In genomic region chr14:22488522-22489246, GRCh38 we compare ENCODE assay signal across 11 cellular contexts.
A peak's percentile ranks its signal among the peaks of the same experiment; 100 is the strongest.
DNase-seq lines count a peak whose midpoint lies in the region; ATAC-seq lines count a peak whose summit lies in the region.
"Had no signal": no experiment of that assay in that cellular context is flagged by ENCODE, and none has a peak within 500 bp of the region (broad histone marks: within the 10 kb centered on the region; RNA-seq: fewer than 3 reads in every experiment).

No MANE protein-coding gene starts in this region.

- no peaks in the 10 kb centered on the region for H3K9me3 Mint-ChIP-seq in activated naive CD4-positive, alpha-beta T cell treated with anti-CD3 and anti-CD28 coated beads for 36 hours
- no peaks in the 10 kb centered on the region for H3K9me3 Mint-ChIP-seq in activated CD4-positive, alpha-beta memory T cell treated with anti-CD3 and anti-CD28 coated beads for 36 hours
- no peaks in the 10 kb centered on the region for H3K9me3 Mint-ChIP-seq in stimulated activated memory B cell treated with anti-CD40 and anti-IgM and Interleukin-4, amounts not matched to agents 10 μg/mL and 1 μg/mL and 100 μg/mL, for 72 hours
- H3K9me3 Mint-ChIP-seq: endodermal cell had no signal

- intact Hi-C loops in activated naive CD4-positive, alpha-beta T cell treated with anti-CD3 and anti-CD28 coated beads for 36 hours (cut with micrococcal nuclease): no loop called here
- intact Hi-C loops in activated CD4-positive, alpha-beta memory T cell treated with anti-CD3 and anti-CD28 coated beads for 36 hours (cut with micrococcal nuclease): no loop called here

- DNase-seq in activated naive CD4-positive, alpha-beta T cell treated with anti-CD3 and anti-CD28 coated beads for 36 hours: no peak
- no peak for DNase-seq in activated naive CD4-positive, alpha-beta T cell treated with Interleukin-2 at 50 U/mL for 16 hours
- no peak for DNase-seq in activated CD4-positive, alpha-beta memory T cell treated with anti-CD3 and anti-CD28 coated beads for 36 hours
- no peak for DNase-seq in NCI-H1105 treated with DMSO at 0.1 percent for 48 hours (lab: John Stamatoyannopoulos, UW)
- DNase-seq: NCI-H1694 treated with DMSO at 0.1 percent for 48 hours, nucleus accumbens had no signal

- peak; percentile 30 for ATAC-seq in GM21723 (IDR thresholded peaks at IDR 0.05; ENCODE audit: unreplicated experiment)
- peak; percentile 67 for ATAC-seq in stimulated activated memory B cell treated with anti-CD40 and anti-IgM and Interleukin-4, amounts not matched to agents 10 μg/mL and 1 μg/mL and 100 μg/mL, for 72 hours
- no peak for ATAC-seq in HG03097 (IDR thresholded peaks at IDR 0.05; ENCODE audit: low FRiP score, unreplicated experiment)
- ATAC-seq in HG02981 (IDR thresholded peaks at IDR 0.05; ENCODE audit: unreplicated experiment): no peak

- H3K27ac Mint-ChIP-seq in activated naive CD4-positive, alpha-beta T cell treated with anti-CD3 and anti-CD28 coated beads for 36 hours: peak overlapping the region; percentile 98
- peak overlapping the region; percentile 98 for H3K27ac Mint-ChIP-seq in activated CD4-positive, alpha-beta memory T cell treated with anti-CD3 and anti-CD28 coated beads for 36 hours
- H3K27ac Mint-ChIP-seq in stimulated activated memory B cell treated with anti-CD40 and anti-IgM and Interleukin-4, amounts not matched to agents 10 μg/mL and 1 μg/mL and 100 μg/mL, for 72 hours: peak overlapping the region; percentile 98
- H3K27ac Mint-ChIP-seq: endodermal cell had no signal

- no peaks in the 10 kb centered on the region for H3K27me3 Mint-ChIP-seq in activated naive CD4-positive, alpha-beta T cell treated with anti-CD3 and anti-CD28 coated beads for 36 hours (ENCODE audit: low read depth)
- no peaks in the 10 kb centered on the region for H3K27me3 Mint-ChIP-seq in activated CD4-positive, alpha-beta memory T cell treated with anti-CD3 and anti-CD28 coated beads for 36 hours
- no peaks in the 10 kb centered on the region for H3K27me3 Mint-ChIP-seq in stimulated activated memory B cell treated with anti-CD40 and anti-IgM and Interleukin-4, amounts not matched to agents 10 μg/mL and 1 μg/mL and 100 μg/mL, for 72 hours

- POLR2A ChIA-PET in activated CD4-positive, alpha-beta memory T cell treated with anti-CD3 and anti-CD28 coated beads for 36 hours (lab: Charles Lee): interaction anchor here (1.1 to 29.3 kb wide), 5 partner anchors 9 to 73 kb away, joined by 3 to 639 read pairs (median 4); no protein-coding TSS in a partner anchor

- CTCF ChIA-PET in activated naive CD4-positive, alpha-beta T cell treated with anti-CD3 and anti-CD28 coated beads for 36 hours (lab: Charles Lee): interaction anchor here (1.4 kb wide), 1 partner anchor 82 kb away, joined by 4 read pairs; no protein-coding TSS in a partner anchor
- CTCF ChIA-PET in activated CD4-positive, alpha-beta memory T cell treated with anti-CD3 and anti-CD28 coated beads for 36 hours (lab: Charles Lee): interaction anchor here (0.8 kb wide), 1 partner anchor 82 kb away, joined by 3 read pairs; no protein-coding TSS in a partner anchor

- H3K4me3 Mint-ChIP-seq in activated naive CD4-positive, alpha-beta T cell treated with anti-CD3 and anti-CD28 coated beads for 36 hours: peak overlapping the region; percentile 87
- H3K4me3 Mint-ChIP-seq in activated CD4-positive, alpha-beta memory T cell treated with anti-CD3 and anti-CD28 coated beads for 36 hours: peak overlapping the region; percentile 87
- peak overlapping the region; percentile 45 for H3K4me3 Mint-ChIP-seq in stimulated activated memory B cell treated with anti-CD40 and anti-IgM and Interleukin-4, amounts not matched to agents 10 μg/mL and 1 μg/mL and 100 μg/mL, for 72 hours
- H3K4me3 Mint-ChIP-seq: endodermal cell had no signal

- peaks cover 81% of the 10 kb centered on the region for H3K36me3 Mint-ChIP-seq in activated naive CD4-positive, alpha-beta T cell treated with anti-CD3 and anti-CD28 coated beads for 36 hours (ENCODE audit: low read depth)
- H3K36me3 Mint-ChIP-seq in activated CD4-positive, alpha-beta memory T cell treated with anti-CD3 and anti-CD28 coated beads for 36 hours: peaks cover 77% of the 10 kb centered on the region
- no peaks in the 10 kb centered on the region for H3K36me3 Mint-ChIP-seq in stimulated activated memory B cell treated with anti-CD40 and anti-IgM and Interleukin-4, amounts not matched to agents 10 μg/mL and 1 μg/mL and 100 μg/mL, for 72 hours

- H3K4me1 Mint-ChIP-seq in activated naive CD4-positive, alpha-beta T cell treated with anti-CD3 and anti-CD28 coated beads for 36 hours (ENCODE audit: low read depth): peaks cover 12% of the 10 kb centered on the region
- peaks cover 2% of the 10 kb centered on the region for H3K4me1 Mint-ChIP-seq in activated CD4-positive, alpha-beta memory T cell treated with anti-CD3 and anti-CD28 coated beads for 36 hours (ENCODE audit: low read depth)
- H3K4me1 Mint-ChIP-seq in stimulated activated memory B cell treated with anti-CD40 and anti-IgM and Interleukin-4, amounts not matched to agents 10 μg/mL and 1 μg/mL and 100 μg/mL, for 72 hours: peaks cover 90% of the 10 kb centered on the region

Comparison
In these comparisons a context has a peak if more than half of its experiments do, and no peak if none do; other contexts are left out.
1. ATAC-seq: peak in GM21723 (single experiment) and stimulated activated memory B cell treated with anti-CD40 and anti-IgM and Interleukin-4, amounts not matched to agents 10 μg/mL and 1 μg/mL and 100 μg/mL, for 72 hours (single experiment); none in HG03097 (single experiment) and HG02981 (single experiment).
2. Peak in every context shown above with its lines, with median percentiles within 50 percentile points of each other: H3K27ac Mint-ChIP-seq and H3K4me3 Mint-ChIP-seq.